Comparison of ENCODE assay signal across 1 cellular context in genomic region chr20:37564388-37565133, GRCh38.
TF ChIP-seq lines count a peak whose summit lies in the region.

No MANE protein-coding gene starts in this region.

TF ChIP-seq in GM23338, 12 proteins besides CTCF, POLR2A, EP300 and RAD21 (continued from another document):
- TF ChIP-seq POLR2AphosphoS5 (IDR thresholded peaks at IDR 0.05; ENCODE audit: low read depth) (no peak), ZNF114 (CRISPR knock-in tag; IDR thresholded peaks at IDR 0.05) (no peak), JUNB (IDR thresholded peaks at IDR 0.05; ENCODE audit: unreplicated experiment) (no peak), NANOG (IDR thresholded peaks at IDR 0.05; ENCODE audit: borderline replicate concordance) (no peak)
